ENCODE assay signal across 21 cellular contexts in genomic region chr1:4513326-4514114, GRCh38.
DNase-seq lines count a peak whose midpoint lies in the region; ATAC-seq, FAIRE-seq and TF ChIP-seq lines count a peak whose summit lies in the region.
"Had no signal": no experiment of that assay in that cellular context is flagged by ENCODE, and none has a peak within 500 bp of the region (broad histone marks: within the 10 kb centered on the region; RNA-seq: fewer than 3 reads in every experiment).

No MANE protein-coding gene starts in this region.

- intact Hi-C loops in left ventricle myocardium inferior (cut with micrococcal nuclease), result no loop called here
- intact Hi-C loops in kidney (cut with DNase I), result no loop called here
- intact Hi-C loops in pancreas (cut with DNase I), result no loop called here
- intact Hi-C loops in esophagus muscularis mucosa (cut with DNase I), result no loop called here

- FAIRE-seq in kidney (lab: Jason Lieb, UNC) (no peak), pancreas (lab: Jason Lieb, UNC) (no peak)
- FAIRE-seq: A204.1 had no signal

- no peak for TF ChIP-seq CTCF in left ventricle myocardium inferior (IDR thresholded peaks at IDR 0.05; ENCODE audit: borderline replicate concordance)
- no peak for TF ChIP-seq CTCF in right atrium auricular region (IDR thresholded peaks at IDR 0.05)
- TF ChIP-seq CTCF in kidney (IDR thresholded peaks at IDR 0.05; ENCODE audit: borderline replicate concordance, extremely low read depth, insufficient read depth), result no peak
- TF ChIP-seq CTCF in pancreas (IDR thresholded peaks at IDR 0.05), result no peak
- no peak for TF ChIP-seq CTCF in esophagus muscularis mucosa (IDR thresholded peaks at IDR 0.05)

- ATAC-seq in pancreas (no peak), SK-N-SH treated with all-trans-retinoic acid at 6 μM for 48 hours (no peak)
- ATAC-seq: PC-3 had no signal

- H3K36me3 ChIP-seq in left ventricle myocardium inferior (no peaks in the 10 kb centered on the region), right atrium auricular region (no peaks in the 10 kb centered on the region), kidney (ENCODE audit: control insufficient read depth in 1 of 2, insufficient read depth in 2 of 2, low read length in 2 of 2) (no peaks in the 10 kb centered on the region), pancreas (no peaks in the 10 kb centered on the region), esophagus muscularis mucosa (no peaks in the 10 kb centered on the region)
- H3K36me3 ChIP-seq: BE2C had no signal

- H3K27me3 ChIP-seq in left ventricle myocardium inferior (ENCODE audit: low read depth) (no peaks in the 10 kb centered on the region), right atrium auricular region (no peaks in the 10 kb centered on the region), pancreas (no peaks in the 10 kb centered on the region), esophagus muscularis mucosa (peaks cover 0 to 35% (median 0%) of the 10 kb centered on the region in 4 donors)
- H3K27me3 ChIP-seq: BE2C had no signal

- H3K9ac ChIP-seq in kidney (ENCODE audit: low read length in 2 of 2), result no peak overlapping the region
- H3K9ac ChIP-seq: KMS-11 had no signal

- WGBS in pancreas, 2 donors, result 47 to 58% methylated on average over 11 of the region's 11 CpGs
- WGBS in esophagus muscularis mucosa, result 60% methylated on average over 11 of the region's 11 CpGs

- TF ChIP-seq POLR2A in esophagus muscularis mucosa (IDR thresholded peaks at IDR 0.05; ENCODE audit: low read depth), result no peak

- no peak overlapping the region for H3K4me3 ChIP-seq in left ventricle myocardium inferior
- no peak overlapping the region for H3K4me3 ChIP-seq in right atrium auricular region
- H3K4me3 ChIP-seq in kidney (ENCODE audit: low read length in 2 of 2), result no peak overlapping the region
- no peak overlapping the region for H3K4me3 ChIP-seq in pancreas
- H3K4me3 ChIP-seq in esophagus muscularis mucosa, result no peak overlapping the region

- H3K9me3 ChIP-seq in left ventricle myocardium inferior (replicated peaks) (no peaks in the 10 kb centered on the region), right atrium auricular region (no peaks in the 10 kb centered on the region), kidney (ENCODE audit: control insufficient read depth in 1 of 2, low read length in 2 of 2) (no peaks in the 10 kb centered on the region), pancreas (no peaks in the 10 kb centered on the region), esophagus muscularis mucosa (no peaks in the 10 kb centered on the region)
- H3K9me3 ChIP-seq: BE2C had no signal

- TF ChIP-seq EP300 in esophagus muscularis mucosa (IDR thresholded peaks at IDR 0.05), result no peak

- H3K4me1 ChIP-seq in left ventricle myocardium inferior, result peaks cover 54% of the 10 kb centered on the region
- H3K4me1 ChIP-seq in right atrium auricular region, result peaks cover 0 to 42% of the 10 kb centered on the region in 2 donors
- H3K4me1 ChIP-seq in kidney (ENCODE audit: control insufficient read depth in 1 of 2, insufficient read depth in 1 of 2, low read depth in 1 of 2, low read length in 2 of 2), result peaks cover 0 to 10% of the 10 kb centered on the region in 2 donors
- H3K4me1 ChIP-seq in pancreas, result peaks cover 7 to 13% (median 8%) of the 10 kb centered on the region in 3 donors
- peaks cover 11 to 14% (median 12%) of the 10 kb centered on the region in 4 donors for H3K4me1 ChIP-seq in esophagus muscularis mucosa
- H3K4me1 ChIP-seq: BE2C had no signal

- DNase-seq in left ventricle myocardium inferior, result no peak
- no peak for DNase-seq in right atrium auricular region (ENCODE audit: low spot score)
- no peak for DNase-seq in kidney
- DNase-seq in pancreas, result no peak
- DNase-seq in esophagus muscularis mucosa (ENCODE audit: extremely low spot score), result no peak
- no peak for DNase-seq in SIG-M5 treated with dmso at 0.1 percent for 504 hours (lab: John Stamatoyannopoulos, UW; ENCODE audit: unreplicated experiment)
- no peak for DNase-seq in HCEC 1CT
- DNase-seq: BE2C; CD4-positive, alpha-beta memory T cell; DMS53; MV-4-11; NCI-H187; NCI-H2227 treated with DMSO at 0.1 percent for 48 hours; NCI-H510A treated with DMSO at 0.1 percent for 48 hours; NCI-H774; PC-3; RPMI8226; SHP77 treated with DMSO at 0.1 percent for 48 hours had no signal

- H3K27ac ChIP-seq in left ventricle myocardium inferior (replicated peaks) (peak overlapping the region; percentile 62), right atrium auricular region (no peak overlapping the region), kidney (ENCODE audit: low read depth in 2 of 2, low read length in 2 of 2) (peak overlapping the region; percentile 77 to 83), pancreas (peak overlapping the region in 3 of 4 donors; percentile 7 to 22 (median 19)), esophagus muscularis mucosa (replicated peaks in 1 of 4) (peak overlapping the region in 2 of 4 donors; percentile 31 to 50)
- H3K27ac ChIP-seq: KMS-11 had no signal

TF ChIP-seq in SK-N-SH treated with all-trans-retinoic acid at 6 μM for 48 hours, 23 proteins besides CTCF, POLR2A, EP300 and RAD21:
- TF ChIP-seq RARB (CRISPR knock-in tag; IDR thresholded peaks at IDR 0.05) (no peak), ESRRG (CRISPR knock-in tag; IDR thresholded peaks at IDR 0.05) (no peak), BACH2 (CRISPR knock-in tag; IDR thresholded peaks at IDR 0.05; ENCODE audit: borderline replicate concordance) (no peak), ZNF8 (CRISPR knock-in tag; IDR thresholded peaks at IDR 0.05) (no peak), TOX (CRISPR knock-in tag; IDR thresholded peaks at IDR 0.05; ENCODE audit: borderline replicate concordance) (no peak), ISL1 (CRISPR knock-in tag; IDR thresholded peaks at IDR 0.05) (no peak), PATZ1 (CRISPR knock-in tag; IDR thresholded peaks at IDR 0.05; ENCODE audit: borderline replicate concordance) (no peak), PPARA (CRISPR knock-in tag; IDR thresholded peaks at IDR 0.05; ENCODE audit: borderline replicate concordance) (no peak), ZNF565 (CRISPR knock-in tag; conservative IDR thresholded peaks at IDR 0.05; ENCODE audit: low read depth) (no peak), ZC3H10 (CRISPR knock-in tag; IDR thresholded peaks at IDR 0.05) (no peak)

Comparison
In these comparisons a context has a peak if more than half of its experiments do, and no peak if none do; other contexts are left out.
1. H3K27ac ChIP-seq: peak in left ventricle myocardium inferior (single experiment), kidney (2 of 2) and pancreas (3 of 4); none in right atrium auricular region (0 of 2).